ENCODE assay signal across 11 cellular contexts in genomic region chr12:52645120-52645761, GRCh38. TPM values are rescaled to one million over a fixed set of nuclear protein-coding genes. Genes with fewer than 3 reads are reported as not detected.
DNase-seq lines count a peak whose midpoint lies in the region; ATAC-seq lines count a peak whose summit lies in the region.
"Had no signal": no experiment of that assay in that cellular context is flagged by ENCODE, and none has a peak within 500 bp of the region (broad histone marks: within the 10 kb centered on the region; RNA-seq: fewer than 3 reads in every experiment).

No MANE protein-coding gene starts in this region.

- POLR2A ChIA-PET in naive thymus-derived CD8-positive, alpha-beta T cell (lab: Charles Lee), result interaction anchor here (0.8 to 5.9 kb wide), 9 partner anchors 11 to 68 kb away, joined by 3 to 55 read pairs (median 5); no protein-coding TSS in a partner anchor

- H3K4me3 Mint-ChIP-seq in activated naive CD8-positive, alpha-beta T cell treated with anti-CD3 and anti-CD28 coated beads, Interleukin-2, amount 50 U/mL, for 24 hours, result no peak overlapping the region
- H3K4me3 Mint-ChIP-seq in naive thymus-derived CD8-positive, alpha-beta T cell, result peak overlapping the region; percentile 33 to 91 (median 81)

- peak; percentile 39 for DNase-seq in GDM1 (lab: John Stamatoyannopoulos, UW)
- DNase-seq in T-helper 1 cell, result peak in 3 of 5 donors; percentile 13 to 85 (median 21)
- no peak for DNase-seq in activated naive CD8-positive, alpha-beta T cell treated with anti-CD3 and anti-CD28 coated beads, Interleukin-2, amount 50 U/mL, for 24 hours
- DNase-seq in naive thymus-derived CD8-positive, alpha-beta T cell, result peak in 9 of 10 donors; percentile 44 to 96 (median 83)
- no peak for DNase-seq in C1 segment of cervical spinal cord (lab: John Stamatoyannopoulos, UW)
- DNase-seq in midbrain (lab: John Stamatoyannopoulos, UW), result no peak
- DNase-seq: anterior cingulate cortex had no signal

- H3K9me3 Mint-ChIP-seq in activated naive CD8-positive, alpha-beta T cell treated with anti-CD3 and anti-CD28 coated beads, Interleukin-2, amount 50 U/mL, for 24 hours, result no peaks in the 10 kb centered on the region
- H3K9me3 Mint-ChIP-seq in naive thymus-derived CD8-positive, alpha-beta T cell, result peaks cover 0 to 9% (median 4%) of the 10 kb centered on the region in 9 donors

- no peaks in the 10 kb centered on the region for H3K27me3 Mint-ChIP-seq in activated naive CD8-positive, alpha-beta T cell treated with anti-CD3 and anti-CD28 coated beads, Interleukin-2, amount 50 U/mL, for 24 hours
- H3K27me3 Mint-ChIP-seq in naive thymus-derived CD8-positive, alpha-beta T cell, result no peaks in the 10 kb centered on the region

- peaks cover 67% of the 10 kb centered on the region for H3K4me1 Mint-ChIP-seq in activated naive CD8-positive, alpha-beta T cell treated with anti-CD3 and anti-CD28 coated beads, Interleukin-2, amount 50 U/mL, for 24 hours
- peaks cover 65 to 93% (median 91%) of the 10 kb centered on the region in 4 donors for H3K4me1 Mint-ChIP-seq in naive thymus-derived CD8-positive, alpha-beta T cell

- peak; percentile 76 for ATAC-seq in activated naive CD8-positive, alpha-beta T cell treated with anti-CD3 and anti-CD28 coated beads, Interleukin-2, amount 50 U/mL, for 24 hours
- ATAC-seq in naive thymus-derived CD8-positive, alpha-beta T cell, result peak; percentile 92
- ATAC-seq in HG02678 (IDR thresholded peaks at IDR 0.05; ENCODE audit: unreplicated experiment) (no peak), GM19328 (IDR thresholded peaks at IDR 0.05; ENCODE audit: unreplicated experiment) (no peak)

- no peaks in the 10 kb centered on the region for H3K36me3 Mint-ChIP-seq in activated naive CD8-positive, alpha-beta T cell treated with anti-CD3 and anti-CD28 coated beads, Interleukin-2, amount 50 U/mL, for 24 hours (ENCODE audit: low read depth)
- H3K36me3 Mint-ChIP-seq in naive thymus-derived CD8-positive, alpha-beta T cell, result peaks cover 0 to 14% (median 0%) of the 10 kb centered on the region in 3 donors

- peak overlapping the region; percentile 73 for H3K27ac Mint-ChIP-seq in activated naive CD8-positive, alpha-beta T cell treated with anti-CD3 and anti-CD28 coated beads, Interleukin-2, amount 50 U/mL, for 24 hours
- H3K27ac Mint-ChIP-seq in naive thymus-derived CD8-positive, alpha-beta T cell, result peak overlapping the region; percentile 95 to 100 (median 100)

RNA-seq across cellular contexts. Expression of gene KRT2, which starts 6.8 kb away (rescaled TPM):
- under 1 TPM; 0.62 to 0.77 TPM for total RNA-seq in naive thymus-derived CD8-positive, alpha-beta T cell
- 1 to 10 TPM; 1.1 to 3.4 (median 1.2) TPM for polyA plus RNA-seq in naive thymus-derived CD8-positive, alpha-beta T cell
- total RNA-seq: NCI-H460, temporal lobe had no signal

RNA-seq across cellular contexts. Expression of gene KRT73, which starts 26.9 kb away (rescaled TPM):
- total RNA-seq in naive thymus-derived CD8-positive, alpha-beta T cell, result 1 to 10 TPM; 8.5 to 10.0 TPM
- polyA plus RNA-seq in naive thymus-derived CD8-positive, alpha-beta T cell, result 10 to 100 TPM in 1 of 3 donors, 1 to 10 TPM in 1, under 1 TPM in 1; 0.72 to 10.0 (median 1.8) TPM
- total RNA-seq: NCI-H460, temporal lobe had no signal

RNA-seq across cellular contexts. Expression of gene KRT1, which starts 35.0 kb away (rescaled TPM):
- total RNA-seq in naive thymus-derived CD8-positive, alpha-beta T cell, result not detected
- polyA plus RNA-seq in naive thymus-derived CD8-positive, alpha-beta T cell, result under 1 TPM in 1 of 3 donors, not detected in 2; 0.31 TPM
- total RNA-seq: NCI-H460 had no signal

RNA-seq across cellular contexts. Expression of gene KRT72, which starts 44.0 kb away (rescaled TPM):
- 10 to 100 TPM; 11.4 to 11.6 TPM for total RNA-seq in naive thymus-derived CD8-positive, alpha-beta T cell
- under 1 TPM in 2 of 3 donors, not detected in 1; 0.12 to 0.46 TPM for polyA plus RNA-seq in naive thymus-derived CD8-positive, alpha-beta T cell
- total RNA-seq: NCI-H460, temporal lobe had no signal

RNA-seq across cellular contexts. Expression of gene KRT77, which starts 58.1 kb away (rescaled TPM):
- not detected for total RNA-seq in naive thymus-derived CD8-positive, alpha-beta T cell
- under 1 TPM in 1 of 3 donors, not detected in 2; 0.12 TPM for polyA plus RNA-seq in naive thymus-derived CD8-positive, alpha-beta T cell
- total RNA-seq: NCI-H460 had no signal

Comparison
In these comparisons a context has a peak if more than half of its experiments do, and no peak if none do; other contexts are left out.
1. DNase-seq: peak in GDM1 (single experiment), T-helper 1 cell (3 of 5) and naive thymus-derived CD8-positive, alpha-beta T cell (9 of 10); none in activated naive CD8-positive, alpha-beta T cell treated with anti-CD3 and anti-CD28 coated beads, Interleukin-2, amount 50 U/mL, for 24 hours (single experiment), C1 segment of cervical spinal cord (0 of 14) and midbrain (single experiment).
2. ATAC-seq: peak in activated naive CD8-positive, alpha-beta T cell treated with anti-CD3 and anti-CD28 coated beads, Interleukin-2, amount 50 U/mL, for 24 hours (single experiment) and naive thymus-derived CD8-positive, alpha-beta T cell (2 of 2); none in HG02678 (single experiment) and GM19328 (single experiment).